ENCODE assay signal across 9 cellular contexts in genomic region chr21:33949516-33950424, GRCh38. TPM values are rescaled to one million over a fixed set of nuclear protein-coding genes. Genes with fewer than 3 reads are reported as not detected.
DNase-seq lines count a peak whose midpoint lies in the region; ATAC-seq lines count a peak whose summit lies in the region.
"Had no signal": no experiment of that assay in that cellular context is flagged by ENCODE, and none has a peak within 500 bp of the region (broad histone marks: within the 10 kb centered on the region; RNA-seq: fewer than 3 reads in every experiment).

No MANE protein-coding gene starts in this region.

- DNase-seq in T-helper 2 cell: peak in 4 of 5 experiments; percentile 32 to 94 (median 54)
- DNase-seq in stimulated activated CD4-positive, alpha-beta T cell treated with anti-CD3 and anti-CD28 coated beads, Interleukin-4, amount 100 ng/mL, for 1 hour: peak; percentile 38
- DNase-seq in NCI-H2081 (lab: John Stamatoyannopoulos, UW): no peak
- DNase-seq in Right ventricle myocardium inferior (ENCODE audit: missing footprints): no peak
- DNase-seq in NCI-H1417 treated with DMSO at 0.1 percent for 48 hours (lab: John Stamatoyannopoulos, UW): no peak
- DNase-seq in HPDE6-E6E7 (ENCODE audit: extremely low spot score): no peak
- DNase-seq: RPMI8226 had no signal

- peak overlapping the region; percentile 89 for H3K27ac ChIP-seq in cingulate gyrus (ENCODE audit: low read depth, low read length)

- peak; percentile 22 for ATAC-seq in GM18861 (IDR thresholded peaks at IDR 0.05; ENCODE audit: unreplicated experiment)
- no peak for ATAC-seq in Right ventricle myocardium inferior

- intact Hi-C loops in Right ventricle myocardium inferior (cut with DNase I): no loop called here

RNA-seq across cellular contexts. Expression of gene ATP5PO, which starts 34.2 kb away (rescaled TPM):
- total RNA-seq in Right ventricle myocardium inferior: 886 TPM

Comparison
In these comparisons a context has a peak if more than half of its experiments do, and no peak if none do; other contexts are left out.
1. DNase-seq: peak in T-helper 2 cell (4 of 5) and stimulated activated CD4-positive, alpha-beta T cell treated with anti-CD3 and anti-CD28 coated beads, Interleukin-4, amount 100 ng/mL, for 1 hour (single experiment); none in NCI-H2081 (0 of 2), Right ventricle myocardium inferior (single experiment), NCI-H1417 treated with DMSO at 0.1 percent for 48 hours (single experiment) and HPDE6-E6E7 (single experiment).